Comparison of ENCODE assay signal across 30 cellular contexts in genomic region chr11:64068705-64069400, GRCh38. TPM values are rescaled to one million over a fixed set of nuclear protein-coding genes. Genes with fewer than 3 reads are reported as not detected.
"Had no signal": no experiment of that assay in that cellular context is flagged by ENCODE, and none has a peak within 500 bp of the region (broad histone marks: within the 10 kb centered on the region; RNA-seq: fewer than 3 reads in every experiment).

No MANE protein-coding gene starts in this region.

- H3K9me3 ChIP-seq: colonic mucosa, esophagus muscularis mucosa, heart right ventricle, left lung, prostate gland, right atrium auricular region, thyroid gland had no signal

- FAIRE-seq: endothelial cell of umbilical vein, islet of Langerhans had no signal

- H3K4me1 ChIP-seq: colonic mucosa, foreskin keratinocyte, parathyroid adenoma, prostate gland, thyroid gland had no signal

- H3K9ac ChIP-seq: parathyroid adenoma had no signal

- H3K36me3 ChIP-seq: colonic mucosa, esophagus muscularis mucosa, heart right ventricle, left lung, prostate gland, right atrium auricular region, thyroid gland had no signal

- H3K9me3 Mint-ChIP-seq: dendritic cell treated with granulocyte-macrophage colony-stimulating factor and Interleukin-4, amounts not matched to agents 40 ng/mL and 50 ng/mL, for 4 days; naive thymus-derived CD8-positive, alpha-beta T cell; stimulated activated naive CD8-positive, alpha-beta T cell treated with anti-CD3 and anti-CD28 coated beads, Interleukin-15, amount 100 ng/mL, for 72 hours had no signal

- H3K79me2 ChIP-seq: parathyroid adenoma had no signal

- H3K27ac ChIP-seq: colonic mucosa, esophagus muscularis mucosa, foreskin keratinocyte, heart right ventricle, left lung, parathyroid adenoma, prostate gland, right atrium auricular region, thyroid gland had no signal

- H3K36me3 Mint-ChIP-seq: naive thymus-derived CD8-positive, alpha-beta T cell had no signal

- H3K4me3 ChIP-seq: colonic mucosa, esophagus muscularis mucosa, heart right ventricle, left lung, prostate gland, right atrium auricular region, smooth muscle cell, thyroid gland had no signal

- H2AFZ ChIP-seq: parathyroid adenoma had no signal

- H3K27me3 Mint-ChIP-seq: naive thymus-derived CD8-positive, alpha-beta T cell; stimulated activated naive CD8-positive, alpha-beta T cell treated with anti-CD3 and anti-CD28 coated beads, Interleukin-15, amount 100 ng/mL, for 72 hours had no signal

- H3K4me2 ChIP-seq: smooth muscle cell had no signal

- H3K27me3 ChIP-seq: colonic mucosa, esophagus muscularis mucosa, heart right ventricle, left lung, right atrium auricular region, thyroid gland had no signal

- H3K27ac Mint-ChIP-seq: dendritic cell treated with granulocyte-macrophage colony-stimulating factor and Interleukin-4, amounts not matched to agents 40 ng/mL and 50 ng/mL, for 4 days; stimulated activated naive CD8-positive, alpha-beta T cell treated with anti-CD3 and anti-CD28 coated beads, Interleukin-15, amount 100 ng/mL, for 72 hours had no signal

- DNase-seq: colonic mucosa; effector memory CD4-positive, alpha-beta T cell; foreskin keratinocyte; glutamatergic neuron; heart right ventricle; hippocampal formation; left cardiac atrium; left lung; mesenchymal stem cell; naive thymus-derived CD8-positive, alpha-beta T cell; stimulated activated CD4-positive, alpha-beta T cell treated with anti-CD3 and anti-CD28 coated beads, Interleukin-12 subunit alpha, Interleukin-12 subunit beta, amount 100 ng/mL, for 4 hours; stimulated activated CD4-positive, alpha-beta T cell treated with anti-CD3 and anti-CD28 coated beads, Interleukin-1b, Interleukin-23, amount 100 ng/mL, for 48 hours; stimulated activated CD4-positive, alpha-beta T cell treated with anti-CD3 and anti-CD28 coated beads, Interleukin-4, amount 100 ng/mL, for 1 hour; stimulated activated CD8-positive, alpha-beta memory T cell treated with anti-CD3 and anti-CD28 coated beads, Interleukin-4, amount 100 ng/mL, for 48 hours; stimulated activated naive CD4-positive, alpha-beta T cell; stimulated activated naive CD8-positive, alpha-beta T cell treated with anti-CD3 and anti-CD28 coated beads, Interleukin-15, amount 100 ng/mL, for 72 hours; thyroid gland; trophoblast cell had no signal

- H3K4me3 Mint-ChIP-seq: dendritic cell treated with granulocyte-macrophage colony-stimulating factor and Interleukin-4, amounts not matched to agents 40 ng/mL and 50 ng/mL, for 4 days; stimulated activated naive CD8-positive, alpha-beta T cell treated with anti-CD3 and anti-CD28 coated beads, Interleukin-15, amount 100 ng/mL, for 72 hours had no signal

- ATAC-seq: foreskin keratinocyte, left lung, sciatic nerve had no signal

RNA-seq across cellular contexts. Expression of gene FLRT1, which starts 33.1 kb away (rescaled TPM):
- total RNA-seq: endothelial cell of umbilical vein; epithelial cell of proximal tubule; foreskin keratinocyte; lung microvascular endothelial cell; myocyte; naive thymus-derived CD8-positive, alpha-beta T cell had no signal
- polyA plus RNA-seq: endothelial cell of umbilical vein; foreskin keratinocyte; naive thymus-derived CD8-positive, alpha-beta T cell had no signal
